Comparison of ENCODE assay signal across 11 cellular contexts in the genomic region with DNA sequence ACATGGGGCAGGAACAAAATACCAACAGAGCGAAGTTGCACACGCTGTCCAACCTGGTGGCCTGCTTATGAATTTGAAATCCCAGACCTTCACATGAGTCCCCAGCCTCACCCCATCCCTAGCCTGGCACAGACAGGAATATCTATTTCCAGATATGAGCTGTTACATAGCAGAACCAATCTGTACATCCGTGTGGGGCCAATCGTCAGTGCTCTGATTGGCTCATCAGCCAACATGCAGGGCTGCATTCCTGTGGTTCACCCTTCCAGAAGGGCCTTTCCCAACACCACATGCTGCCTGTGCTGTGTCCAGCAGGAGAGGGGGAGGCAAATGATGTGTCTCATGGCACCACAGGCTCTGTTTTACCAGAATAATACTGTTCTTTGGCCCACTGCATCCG. TPM values are rescaled to one million over a fixed set of nuclear protein-coding genes. Genes with fewer than 3 reads are reported as not detected.
DNase-seq lines count a peak whose midpoint lies in the region; ATAC-seq and TF ChIP-seq lines count a peak whose summit lies in the region.
"Had no signal": no experiment of that assay in that cellular context is flagged by ENCODE, and none has a peak within 500 bp of the region (broad histone marks: within the 10 kb centered on the region; RNA-seq: fewer than 3 reads in every experiment).

No MANE protein-coding gene starts in this region.

- H4K12ac ChIP-seq in trophoblast cell (ENCODE audit: low read depth, low read length): no peak overlapping the region

- H2BK120ac ChIP-seq in trophoblast cell (ENCODE audit: insufficient read depth, low read length, poor library complexity): peak overlapping the region; percentile 29

- H3K79me1 ChIP-seq in trophoblast cell (ENCODE audit: low read length): peaks cover 27% of the 10 kb centered on the region

- H2AFZ ChIP-seq in trophoblast cell (ENCODE audit: insufficient read depth, low read length, poor library complexity): no peak overlapping the region

- CTCF ChIA-PET in BJ (lab: Yijun Ruan, JAX): interaction anchor here (0.6 to 4.0 kb wide), 13 partner anchors 13 to 303 kb away, joined by 3 to 34 read pairs (median 4); no protein-coding TSS in a partner anchor

- no peaks in the 10 kb centered on the region for H3K9me3 ChIP-seq in trophoblast cell (ENCODE audit: insufficient read depth, low read depth, low read length)

- peak overlapping the region; percentile 23 for H4K91ac ChIP-seq in trophoblast cell (ENCODE audit: low read depth, low read length)

- H3K27me3 ChIP-seq in BJ (ENCODE audit: control insufficient read depth, insufficient read depth, low read length): no peaks in the 10 kb centered on the region
- H3K27me3 ChIP-seq in trophoblast cell (ENCODE audit: insufficient read depth, low read length): no peaks in the 10 kb centered on the region

- POLR2A ChIA-PET in BJ (lab: Charles Lee): interaction anchor here (0.7 to 3.3 kb wide), 7 partner anchors 17 to 282 kb away, joined by 3 to 51 read pairs (median 5); partner anchors contain the start of gene CCN1

- DNase-seq in BJ (ENCODE audit: low read depth) (peak; percentile 93), SW 1271 (lab: John Stamatoyannopoulos, UW) (peak; percentile 65 to 85), foreskin melanocyte (peak; percentile 79), trophoblast cell (peak; percentile 92 to 93), NCI-H1930 (lab: John Stamatoyannopoulos, UW) (no peak), cerebellum (ENCODE audit: low spot score) (no peak), NCI-H1417 treated with DMSO at 0.1 percent for 48 hours (lab: John Stamatoyannopoulos, UW) (no peak)
- DNase-seq: activated T-cell treated with anti-CD3 and anti-CD28 coated beads, Interleukin-2, amount 50 U/mL, for 72 hours; OCI-M1 had no signal

- no peak overlapping the region for H4K8ac ChIP-seq in trophoblast cell (ENCODE audit: low read depth, low read length)

- peaks cover 16 to 38% of the 10 kb centered on the region in 2 experiments for H3K4me1 ChIP-seq in trophoblast cell (ENCODE audit: control insufficient read depth in 1 of 2, insufficient read depth in 2 of 2, low read length in 2 of 2)

- H3K36me3 ChIP-seq in BJ (ENCODE audit: control insufficient read depth, insufficient read depth, low read length) (no peaks in the 10 kb centered on the region), trophoblast cell (ENCODE audit: control insufficient read depth in 1 of 2, insufficient read depth in 2 of 2, low read length in 2 of 2) (no peaks in the 10 kb centered on the region)

- no peak overlapping the region for H3K18ac ChIP-seq in trophoblast cell (ENCODE audit: low read length)

- no peak overlapping the region for H3K9ac ChIP-seq in trophoblast cell (ENCODE audit: low read length)

- peak overlapping the region; percentile 39 for H2BK12ac ChIP-seq in trophoblast cell (ENCODE audit: low read length)

- no CpG with 5 or more reads among the region's 5 CpGs for WGBS in trophoblast cell (ENCODE audit: extremely low coverage, insufficient coverage, insufficient read length)

- H3K4me2 ChIP-seq in trophoblast cell (ENCODE audit: low read length): peak overlapping the region; percentile 29

- no peak overlapping the region for H2AK5ac ChIP-seq in trophoblast cell (ENCODE audit: low read length)

- no peak overlapping the region for H3K4ac ChIP-seq in trophoblast cell (ENCODE audit: low read depth, low read length)

- H3K27ac ChIP-seq in trophoblast cell (ENCODE audit: low read depth, low read length): peak overlapping the region; percentile 96
- H3K27ac ChIP-seq: HL-60 had no signal

- H3K14ac ChIP-seq in trophoblast cell (ENCODE audit: low read length): no peak overlapping the region

- no peak overlapping the region for H3K23ac ChIP-seq in trophoblast cell (ENCODE audit: low read length)

- H3K4me3 ChIP-seq in BJ (ENCODE audit: low read depth, low read length): no peak overlapping the region
- no peak overlapping the region for H3K4me3 ChIP-seq in trophoblast cell (ENCODE audit: low read depth, low read length)

- no peak for ATAC-seq in HG02970 (IDR thresholded peaks at IDR 0.05; ENCODE audit: low FRiP score, unreplicated experiment)
- ATAC-seq: activated T-cell treated with anti-CD3 and anti-CD28 coated beads, Interleukin-2, amount 50 U/mL, for 72 hours had no signal

- H2BK5ac ChIP-seq in trophoblast cell (ENCODE audit: low read depth, low read length, poor library complexity): peak overlapping the region; percentile 62

- no peaks in the 10 kb centered on the region for H3K79me2 ChIP-seq in trophoblast cell (ENCODE audit: control insufficient read depth, insufficient read depth, low read length, poor library complexity)

- no peak for TF ChIP-seq CTCF in BJ (IDR thresholded peaks at IDR 0.05; ENCODE audit: insufficient read depth, low read depth, low read length)

RNA-seq across cellular contexts. Expression of gene CCN1, which starts 31.3 kb away (rescaled TPM):
- 273 and 284 TPM in 2 replicates for polyA plus RNA-seq in BJ (2011; rRNA removed)
- 148 and 193 TPM in 2 replicates for polyA minus RNA-seq in BJ (2011; rRNA and poly(A)+ RNA removed)
- 190 and 196 TPM in 2 replicates for polyA plus RNA-seq in trophoblast cell (2013)
- total RNA-seq in cerebellum: 3.7 TPM

Comparison
In these comparisons a context has a peak if more than half of its experiments do, and no peak if none do; other contexts are left out.
1. DNase-seq: peak in BJ (single experiment), SW 1271 (2 of 2), foreskin melanocyte (single experiment) and trophoblast cell (2 of 2); none in NCI-H1930 (0 of 2), cerebellum (single experiment) and NCI-H1417 treated with DMSO at 0.1 percent for 48 hours (single experiment).